In the genomic region with DNA sequence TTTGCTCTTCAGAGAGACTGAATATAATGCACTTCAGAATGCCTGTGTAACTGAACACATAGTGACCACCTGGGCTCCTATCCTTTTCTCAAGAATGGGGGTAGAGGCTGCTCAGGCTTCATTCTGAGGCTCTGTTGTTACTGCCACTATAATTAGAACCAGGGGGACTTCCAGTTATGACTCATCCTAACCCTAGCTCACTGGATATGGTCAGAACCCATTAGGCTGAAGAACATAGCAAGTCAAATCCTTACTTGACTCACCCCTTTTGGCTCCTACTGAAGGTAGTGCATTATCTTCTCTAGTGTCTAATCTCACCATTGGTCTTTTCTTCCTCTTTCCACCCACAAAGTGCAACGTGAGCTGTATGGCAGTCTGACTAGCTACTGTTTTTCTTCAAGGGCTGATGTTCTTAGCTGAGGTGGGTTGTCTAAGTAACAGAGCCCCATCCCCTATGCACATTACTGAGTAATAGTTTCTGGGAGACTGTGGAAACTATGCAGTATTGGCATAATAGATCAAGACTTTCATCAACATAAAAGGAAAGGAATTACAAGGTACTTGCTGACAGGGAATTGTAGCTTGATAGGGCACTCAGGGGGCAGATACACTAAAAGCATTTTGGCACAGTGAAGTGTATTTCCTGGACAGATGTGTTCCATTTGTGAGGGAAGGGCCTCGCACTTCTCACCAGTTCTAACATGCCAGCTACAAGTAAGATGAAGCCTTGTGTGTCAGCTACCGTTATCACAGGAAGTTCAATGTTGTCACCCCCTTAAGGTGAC, we compare ENCODE assay signal across 8 cellular contexts.
DNase-seq lines count a peak whose midpoint lies in the region; ATAC-seq lines count a peak whose summit lies in the region.

No MANE protein-coding gene starts in this region.

- no peaks in the 10 kb centered on the region for H3K27me3 ChIP-seq in aorta (ENCODE audit: control insufficient read depth in 1 of 2, insufficient read depth in 2 of 2, low read length in 1 of 2)

- peak overlapping the region; percentile 79 to 90 for H3K27ac ChIP-seq in aorta (ENCODE audit: low read depth in 1 of 2, low read length in 2 of 2)

- intact Hi-C loops in aorta (cut with DNase I): no loop called here

- no peaks in the 10 kb centered on the region for H3K9me3 ChIP-seq in aorta (ENCODE audit: control insufficient read depth, low read length)

- no peak overlapping the region for H3K4me3 ChIP-seq in aorta (ENCODE audit: low read length in 2 of 2)

- WGBS in aorta, 2 donors: 3 to 9% methylated on average over 3 of the region's 3 CpGs

- DNase-seq in DMS 273 treated with DMSO at 0.1 percent for 48 hours (lab: John Stamatoyannopoulos, UW) (peak; percentile 38), GM19240 (ENCODE audit: insufficient read length, low spot score) (peak; percentile 3), SHP77 treated with DMSO at 0.1 percent for 48 hours (lab: John Stamatoyannopoulos, UW) (peak; percentile 46), glomerular visceral epithelial cell (ENCODE audit: extremely low spot score) (peak; percentile 90), aorta (no peak), D341Med (ENCODE audit: low spot score) (no peak), NCI-H524 (lab: John Stamatoyannopoulos, UW) (no peak)

- ATAC-seq in HG03175 (IDR thresholded peaks at IDR 0.05; ENCODE audit: unreplicated experiment): peak; percentile 94
- ATAC-seq in aorta (ENCODE audit: low FRiP score): peak; percentile 86

- H3K36me3 ChIP-seq in aorta (ENCODE audit: control insufficient read depth in 1 of 2, insufficient read depth in 2 of 2, low read length in 1 of 2): no peaks in the 10 kb centered on the region

- H3K4me1 ChIP-seq in aorta (ENCODE audit: control insufficient read depth in 1 of 2, insufficient read depth in 2 of 2, low read length in 2 of 2): peaks cover 0 to 15% of the 10 kb centered on the region in 2 donors

Comparison
In these comparisons a context has a peak if more than half of its experiments do, and no peak if none do; other contexts are left out.
1. DNase-seq: peak in DMS 273 treated with DMSO at 0.1 percent for 48 hours (single experiment), GM19240 (single experiment), SHP77 treated with DMSO at 0.1 percent for 48 hours (single experiment) and glomerular visceral epithelial cell (single experiment); none in aorta (0 of 2), D341Med (single experiment) and NCI-H524 (0 of 2).